22 cellular contexts compared by ENCODE assay signal in the genomic region with DNA sequence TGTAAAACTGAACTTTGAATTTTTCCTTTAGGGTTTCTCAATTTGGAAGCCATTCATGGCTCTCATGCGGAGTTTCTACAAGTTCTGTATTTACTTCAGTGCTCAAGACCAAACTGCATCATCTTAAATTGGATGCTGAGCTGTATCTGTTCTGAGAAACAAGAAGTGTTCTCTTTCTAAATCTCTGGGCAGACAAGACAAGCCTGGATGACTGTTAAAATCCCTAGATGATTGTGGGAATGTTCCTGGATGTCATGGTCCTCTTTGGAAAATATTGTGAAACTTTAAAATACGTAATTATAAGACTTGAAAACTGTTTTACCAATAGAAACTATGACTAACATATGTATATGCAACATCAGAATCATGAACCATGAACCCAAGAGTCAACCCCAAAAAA. TPM values are rescaled to one million over a fixed set of nuclear protein-coding genes. Genes with fewer than 3 reads are reported as not detected.
"Had no signal": no experiment of that assay in that cellular context is flagged by ENCODE, and none has a peak within 500 bp of the region (broad histone marks: within the 10 kb centered on the region; RNA-seq: fewer than 3 reads in every experiment).

No MANE protein-coding gene starts in this region.

- H3K9me3 ChIP-seq: esophagus muscularis mucosa, gastroesophageal sphincter, suprapubic skin, thyroid gland, upper lobe of left lung, uterus had no signal

- H3K27ac ChIP-seq: epithelial cell of prostate, suprapubic skin, upper lobe of left lung, uterus had no signal

- H3K4me3 ChIP-seq: esophagus muscularis mucosa, gastroesophageal sphincter, lung, suprapubic skin, thyroid gland, upper lobe of left lung, uterus had no signal

- H3K27me3 ChIP-seq: esophagus muscularis mucosa, gastroesophageal sphincter, suprapubic skin, thyroid gland, upper lobe of left lung, uterus had no signal

- H3K36me3 ChIP-seq: esophagus muscularis mucosa, gastroesophageal sphincter, suprapubic skin, thyroid gland, upper lobe of left lung, uterus had no signal

- ATAC-seq: gastroesophageal sphincter; left colon; left ventricle myocardium superior; naive thymus-derived CD4-positive, alpha-beta T cell; sciatic nerve had no signal

- H3K4me1 ChIP-seq: gastroesophageal sphincter, suprapubic skin, thyroid gland, upper lobe of left lung, uterus had no signal

- DNase-seq: effector memory CD4-positive, alpha-beta T cell; hippocampal formation; left colon; left ventricle myocardium superior; naive thymus-derived CD4-positive, alpha-beta T cell; nephron progenitor cell; posterior cingulate gyrus; small intestine; stimulated activated CD4-positive, alpha-beta T cell treated with anti-CD3 and anti-CD28 coated beads, Interleukin-12 subunit alpha, Interleukin-12 subunit beta, amount 100 ng/mL, for 4 hours; stimulated activated naive CD4-positive, alpha-beta T cell treated with Interleukin-2 at 50 U/mL for 16 hours; thyroid gland; upper lobe of left lung; uterus had no signal

RNA-seq across cellular contexts. Expression of gene GCM1, which starts 6.2 kb away (rescaled TPM):
- total RNA-seq: gastroesophageal sphincter, kidney epithelial cell, left colon, left ventricle myocardium superior, osteocyte, pulmonary artery endothelial cell, sciatic nerve, thyroid gland, uterus had no signal
- polyA plus RNA-seq: naive thymus-derived CD4-positive, alpha-beta T cell; small intestine had no signal
